21 cellular contexts compared by ENCODE assay signal in genomic region chr18:7805096-7805495, GRCh38.
DNase-seq lines count a peak whose midpoint lies in the region; ATAC-seq and TF ChIP-seq lines count a peak whose summit lies in the region.
"Had no signal": no experiment of that assay in that cellular context is flagged by ENCODE, and none has a peak within 500 bp of the region (broad histone marks: within the 10 kb centered on the region; RNA-seq: fewer than 3 reads in every experiment).

No MANE protein-coding gene starts in this region.

- TF ChIP-seq CTCF in Caco-2 (IDR thresholded peaks at IDR 0.05; ENCODE audit: insufficient read depth in 1 of 2, low read depth in 1 of 2, low read length in 1 of 2, severe bottlenecking in 1 of 2, unreplicated experiment in 1 of 2) (no peak), esophagus muscularis mucosa (IDR thresholded peaks at IDR 0.05) (no peak), progenitor cell of endocrine pancreas (IDR thresholded peaks at IDR 0.05; ENCODE audit: unreplicated experiment) (no peak), right lobe of liver (IDR thresholded peaks at IDR 0.05) (no peak)

- no TSS peak for BruUV-seq in Caco-2 (replicated peaks; lab: Mats Ljungman, UMichigan)

- H3K27me3 ChIP-seq in Caco-2 (replicated peaks; ENCODE audit: control insufficient read depth, insufficient read depth, low read length) (no peaks in the 10 kb centered on the region), esophagus muscularis mucosa (no peaks in the 10 kb centered on the region), right lobe of liver (no peaks in the 10 kb centered on the region)
- H3K27me3 ChIP-seq: BE2C, BLaER1 had no signal

- WGBS in esophagus muscularis mucosa = 93% methylated on average over 2 of the region's 2 CpGs
- WGBS in right lobe of liver (ENCODE audit: insufficient coverage, low coverage, low lambda C conversion rate, missing lambda C conversion rate) = 100% methylated on average over 2 of the region's 2 CpGs

- TF ChIP-seq POLR2A in esophagus muscularis mucosa (IDR thresholded peaks at IDR 0.05; ENCODE audit: low read depth) (no peak), right lobe of liver (IDR thresholded peaks at IDR 0.05) (no peak)

- POLR2A ChIA-PET in Caco-2 (lab: Charles Lee) = no interaction called here

- TF ChIP-seq EP300 in esophagus muscularis mucosa (IDR thresholded peaks at IDR 0.05) = no peak

- no peaks in the 10 kb centered on the region; the same call in 1 of the 2 replicates for H3K9me3 ChIP-seq in Caco-2
- H3K9me3 ChIP-seq in esophagus muscularis mucosa = no peaks in the 10 kb centered on the region
- H3K9me3 ChIP-seq in right lobe of liver = no peaks in the 10 kb centered on the region
- H3K9me3 ChIP-seq: BE2C, BLaER1 had no signal

- H3K27ac Mint-ChIP-seq in Caco-2 (ENCODE audit: unreplicated experiment) = peak overlapping the region; percentile 45
- H3K27ac Mint-ChIP-seq in activated T-helper 17 cell treated with anti-CD3 and anti-CD28 coated beads, Interleukin-2, amount 50 U/mL, for 72 hours = no peak overlapping the region
- peak overlapping the region; percentile 53 for H3K27ac Mint-ChIP-seq in progenitor cell of endocrine pancreas
- H3K27ac Mint-ChIP-seq: CD14-positive monocyte; CD4-positive, alpha-beta memory T cell; CD4-positive, CD25-positive, alpha-beta regulatory T cell had no signal

- CTCF ChIA-PET in Caco-2 (lab: Charles Lee) = interaction anchor here (2.3 kb wide), 1 partner anchor 15 kb away, joined by 14 read pairs; no protein-coding TSS in a partner anchor

- H3K27ac ChIP-seq in esophagus muscularis mucosa (replicated peaks in 1 of 4) = no peak overlapping the region
- H3K27ac ChIP-seq in right lobe of liver = no peak overlapping the region
- H3K27ac ChIP-seq: BLaER1 had no signal

- H3K36me3 ChIP-seq in Caco-2 (ENCODE audit: control insufficient read depth, insufficient read depth, low read length) (no peaks in the 10 kb centered on the region; the same call in 1 of the 2 replicates), esophagus muscularis mucosa (no peaks in the 10 kb centered on the region), right lobe of liver (no peaks in the 10 kb centered on the region)
- H3K36me3 ChIP-seq: BE2C, BLaER1 had no signal

- H3K9me3 Mint-ChIP-seq in Caco-2 (ENCODE audit: unreplicated experiment) (no peaks in the 10 kb centered on the region), progenitor cell of endocrine pancreas (ENCODE audit: low read depth) (no peaks in the 10 kb centered on the region)
- no peaks in the 10 kb centered on the region for H3K9me3 Mint-ChIP-seq in activated T-helper 17 cell treated with anti-CD3 and anti-CD28 coated beads, Interleukin-2, amount 50 U/mL, for 72 hours

- ATAC-seq in activated T-helper 17 cell treated with anti-CD3 and anti-CD28 coated beads, Interleukin-2, amount 50 U/mL, for 72 hours (replicated peaks) = peak; percentile 57
- ATAC-seq in GM21737 (IDR thresholded peaks at IDR 0.05; ENCODE audit: unreplicated experiment) (no peak), right lobe of liver (no peak)

- DNase-seq in Caco-2 (no peak), esophagus muscularis mucosa (ENCODE audit: extremely low spot score) (peak; percentile 8), progenitor cell of endocrine pancreas (ENCODE audit: low spot score, unreplicated experiment) (no peak), right lobe of liver (no peak), NCI-H2107 treated with DMSO at 0.1 percent for 48 hours (lab: John Stamatoyannopoulos, UW; ENCODE audit: unreplicated experiment) (no peak), NCI-H526 treated with DMSO at 0.1 percent for 48 hours (lab: John Stamatoyannopoulos, UW) (no peak)
- DNase-seq: 8988T; ACHN; BE2C; C1 segment of cervical spinal cord; Calu3; CD4-positive, alpha-beta memory T cell; CD4-positive, CD25-positive, alpha-beta regulatory T cell; CD8-positive, alpha-beta memory T cell; COR-L47; DMS79 treated with DMSO at 0.1 percent for 48 hours; GF-D8 had no signal

- H3K4me1 Mint-ChIP-seq in Caco-2 (ENCODE audit: low read depth, unreplicated experiment) = peaks cover 60% of the 10 kb centered on the region
- no peaks in the 10 kb centered on the region for H3K4me1 Mint-ChIP-seq in activated T-helper 17 cell treated with anti-CD3 and anti-CD28 coated beads, Interleukin-2, amount 50 U/mL, for 72 hours
- peaks cover 40% of the 10 kb centered on the region for H3K4me1 Mint-ChIP-seq in progenitor cell of endocrine pancreas (ENCODE audit: low read depth)
- H3K4me1 Mint-ChIP-seq: CD14-positive monocyte; CD4-positive, CD25-positive, alpha-beta regulatory T cell had no signal

- H3K4me1 ChIP-seq in Caco-2 (peaks cover 59% of the 10 kb centered on the region), esophagus muscularis mucosa (peaks cover 0 to 39% (median 5%) of the 10 kb centered on the region in 4 donors), right lobe of liver (no peaks in the 10 kb centered on the region)
- H3K4me1 ChIP-seq: BE2C had no signal

- H3K36me3 Mint-ChIP-seq in Caco-2 (ENCODE audit: insufficient read depth, unreplicated experiment) (peaks cover 41% of the 10 kb centered on the region), progenitor cell of endocrine pancreas (ENCODE audit: insufficient read depth) (no peaks in the 10 kb centered on the region)
- no peaks in the 10 kb centered on the region for H3K36me3 Mint-ChIP-seq in activated T-helper 17 cell treated with anti-CD3 and anti-CD28 coated beads, Interleukin-2, amount 50 U/mL, for 72 hours (ENCODE audit: low read depth)
- H3K36me3 Mint-ChIP-seq: CD14-positive monocyte; CD4-positive, alpha-beta memory T cell; CD4-positive, CD25-positive, alpha-beta regulatory T cell; CD8-positive, alpha-beta memory T cell had no signal

- H3K4me3 Mint-ChIP-seq in Caco-2 (ENCODE audit: unreplicated experiment) (no peak overlapping the region), progenitor cell of endocrine pancreas (ENCODE audit: low read depth) (no peak overlapping the region)
- no peak overlapping the region for H3K4me3 Mint-ChIP-seq in activated T-helper 17 cell treated with anti-CD3 and anti-CD28 coated beads, Interleukin-2, amount 50 U/mL, for 72 hours
- H3K4me3 Mint-ChIP-seq: CD14-positive monocyte; CD4-positive, CD25-positive, alpha-beta regulatory T cell had no signal

- H3K4me3 ChIP-seq in Caco-2 (ENCODE audit: low read depth, low read length) (no peak overlapping the region), esophagus muscularis mucosa (no peak overlapping the region), right lobe of liver (no peak overlapping the region)
- H3K4me3 ChIP-seq: BLaER1 had no signal

- intact Hi-C loops in Caco-2 (cut with micrococcal nuclease; ENCODE audit: unreplicated experiment) (no loop called here), esophagus muscularis mucosa (cut with DNase I) (no loop called here), right lobe of liver (cut with DNase I) (no loop called here)

- no peaks in the 10 kb centered on the region for H3K27me3 Mint-ChIP-seq in Caco-2 (ENCODE audit: insufficient read depth, unreplicated experiment)
- no peaks in the 10 kb centered on the region for H3K27me3 Mint-ChIP-seq in activated T-helper 17 cell treated with anti-CD3 and anti-CD28 coated beads, Interleukin-2, amount 50 U/mL, for 72 hours
- peaks cover 3% of the 10 kb centered on the region for H3K27me3 Mint-ChIP-seq in progenitor cell of endocrine pancreas
- H3K27me3 Mint-ChIP-seq: CD4-positive, CD25-positive, alpha-beta regulatory T cell had no signal
